Comparison of ENCODE assay signal across 10 cellular contexts in genomic region chr13:44132710-44133109, GRCh38.
DNase-seq lines count a peak whose midpoint lies in the region; ATAC-seq and TF ChIP-seq lines count a peak whose summit lies in the region.
"Had no signal": no experiment of that assay in that cellular context is flagged by ENCODE, and none has a peak within 500 bp of the region (broad histone marks: within the 10 kb centered on the region; RNA-seq: fewer than 3 reads in every experiment).

No MANE protein-coding gene starts in this region.

- TF ChIP-seq CTCF in AG10803 (conservative IDR thresholded peaks at IDR 0.05; ENCODE audit: low read length) (no peak), fibroblast of mammary gland (conservative IDR thresholded peaks at IDR 0.05; ENCODE audit: control insufficient read depth, insufficient read depth, low read depth, low read length) (no peak)

- DNase-seq in AG10803 (ENCODE audit: low read depth) (peak; percentile 26), RPMI7951 (ENCODE audit: low read depth) (peak; percentile 87), fibroblast of mammary gland (ENCODE audit: low read depth) (peak; percentile 73), myocyte (ENCODE audit: low read depth) (peak; percentile 89), G401 (ENCODE audit: low spot score) (no peak)
- DNase-seq: activated naive CD4-positive, alpha-beta T cell had no signal

- ATAC-seq in HG02763 (IDR thresholded peaks at IDR 0.05; ENCODE audit: unreplicated experiment) = no peak
- no peak for ATAC-seq in GM19397 (IDR thresholded peaks at IDR 0.05; ENCODE audit: unreplicated experiment)
- no peak for ATAC-seq in GM19324 (IDR thresholded peaks at IDR 0.05; ENCODE audit: low FRiP score, unreplicated experiment)

- in situ Hi-C loops in G401 (cut with HindIII; ENCODE audit: low sequenced_read_pairs) = no loop called here

- H3K4me3 ChIP-seq in AG10803 (ENCODE audit: low read length) (no peak overlapping the region), fibroblast of mammary gland (ENCODE audit: control insufficient read depth, low read depth, low read length) (no peak overlapping the region)
- H3K4me3 ChIP-seq: neural progenitor cell had no signal
